ENCODE assay signal across 8 cellular contexts in genomic region chr12:20212658-20213387, GRCh38.
DNase-seq lines count a peak whose midpoint lies in the region; ATAC-seq, FAIRE-seq and TF ChIP-seq lines count a peak whose summit lies in the region.

No MANE protein-coding gene starts in this region.

- FAIRE-seq in pancreas (lab: Jason Lieb, UNC), result peak; percentile 95

- H3K36me3 Mint-ChIP-seq in WTC11, result no peaks in the 10 kb centered on the region
- no peaks in the 10 kb centered on the region for H3K36me3 Mint-ChIP-seq in activated CD8-positive, alpha-beta T cell treated with anti-CD3 and anti-CD28 coated beads, Interleukin-2, amount 10 ng/mL, durations not matched to agents 7 days and 5 days (ENCODE audit: low read depth)

- H3K4me3 ChIP-seq in MG63 (no peak overlapping the region), pancreas (no peak overlapping the region)

- H3K27me3 ChIP-seq in MG63 (no peaks in the 10 kb centered on the region), pancreas (no peaks in the 10 kb centered on the region)

- H3K27ac Mint-ChIP-seq in WTC11, result peak overlapping the region; percentile 86
- H3K27ac Mint-ChIP-seq in activated CD8-positive, alpha-beta T cell treated with anti-CD3 and anti-CD28 coated beads, Interleukin-2, amount 10 ng/mL, durations not matched to agents 7 days and 5 days, result no peak overlapping the region

- ATAC-seq in WTC11, result peak; percentile 100
- peak; percentile 98 for ATAC-seq in Right ventricle myocardium inferior
- peak; percentile 69 to 96 (median 90) for ATAC-seq in pancreas
- ATAC-seq in activated CD8-positive, alpha-beta T cell treated with anti-CD3 and anti-CD28 coated beads, Interleukin-2, amount 10 ng/mL, durations not matched to agents 7 days and 5 days, result no peak

- H3K27ac ChIP-seq in pancreas, result peak overlapping the region in 2 of 4 donors; percentile 9 to 55

- WGBS in pancreas, 2 donors, result 36 to 43% methylated on average over 7 of the region's 7 CpGs

- CTCF ChIA-PET in WTC11 (lab: Charles Lee), result interaction anchor here (0.6 kb wide), 1 partner anchor 73 kb away, joined by 5 read pairs; no protein-coding TSS in a partner anchor
- CTCF ChIA-PET in activated CD8-positive, alpha-beta T cell treated with anti-CD3 and anti-CD28 coated beads, Interleukin-2, amount 10 ng/mL, durations not matched to agents 7 days and 5 days (lab: Charles Lee), result no interaction called here

- peaks cover 0 to 10% (median 0%) of the 10 kb centered on the region in 3 donors for H3K4me1 ChIP-seq in pancreas

- H3K9me3 Mint-ChIP-seq in WTC11, result peaks cover 7% of the 10 kb centered on the region
- H3K9me3 Mint-ChIP-seq in activated CD8-positive, alpha-beta T cell treated with anti-CD3 and anti-CD28 coated beads, Interleukin-2, amount 10 ng/mL, durations not matched to agents 7 days and 5 days (ENCODE audit: insufficient read depth), result no peaks in the 10 kb centered on the region

- H3K4me3 Mint-ChIP-seq in WTC11, result 0 out of 2 replicates have a peak overlapping the region, but pooled peaks have one; percentile 1
- no peak overlapping the region for H3K4me3 Mint-ChIP-seq in activated CD8-positive, alpha-beta T cell treated with anti-CD3 and anti-CD28 coated beads, Interleukin-2, amount 10 ng/mL, durations not matched to agents 7 days and 5 days

- POLR2A ChIA-PET in WTC11 (lab: Charles Lee), result no interaction called here
- POLR2A ChIA-PET in activated CD8-positive, alpha-beta T cell treated with anti-CD3 and anti-CD28 coated beads, Interleukin-2, amount 10 ng/mL, durations not matched to agents 7 days and 5 days (lab: Charles Lee), result no interaction called here

- H3K9me3 ChIP-seq in MG63 (no peaks in the 10 kb centered on the region), pancreas (no peaks in the 10 kb centered on the region)

- H3K4me1 Mint-ChIP-seq in WTC11, result peaks cover 18% of the 10 kb centered on the region
- no peaks in the 10 kb centered on the region for H3K4me1 Mint-ChIP-seq in activated CD8-positive, alpha-beta T cell treated with anti-CD3 and anti-CD28 coated beads, Interleukin-2, amount 10 ng/mL, durations not matched to agents 7 days and 5 days (ENCODE audit: low read depth)

- DNase-seq in AG09319 (ENCODE audit: extremely low read depth, low read depth) (peak; percentile 97), MG63 (peak; percentile 96), WTC11 (ENCODE audit: low spot score) (peak; percentile 56), Right ventricle myocardium inferior (ENCODE audit: missing footprints) (peak; percentile 85), pancreas (peak in 4 of 6 donors; percentile 31 to 67 (median 47))
- no peak for DNase-seq in stimulated activated CD4-positive, alpha-beta T cell treated with anti-CD3 and anti-CD28 coated beads, Interleukin-4, amount 100 ng/mL, for 4 hours
- DNase-seq in activated naive CD4-positive, alpha-beta T cell (lab: John Stamatoyannopoulos, UW), result no peak
- DNase-seq in activated CD8-positive, alpha-beta T cell treated with anti-CD3 and anti-CD28 coated beads, Interleukin-2, amount 10 ng/mL, durations not matched to agents 7 days and 5 days, result no peak

- H3K27me3 Mint-ChIP-seq in WTC11 (ENCODE audit: low read depth), result no peaks in the 10 kb centered on the region
- H3K27me3 Mint-ChIP-seq in activated CD8-positive, alpha-beta T cell treated with anti-CD3 and anti-CD28 coated beads, Interleukin-2, amount 10 ng/mL, durations not matched to agents 7 days and 5 days (ENCODE audit: low read depth), result no peaks in the 10 kb centered on the region

- intact Hi-C loops in Right ventricle myocardium inferior (cut with DNase I) (loop anchor here (2.0 to 10.0 kb wide), 6 partner anchors 59 to 471 kb away; no protein-coding TSS in a partner anchor), pancreas (cut with DNase I) (no loop called here)

- H3K36me3 ChIP-seq in MG63 (no peaks in the 10 kb centered on the region), pancreas (no peaks in the 10 kb centered on the region)

- TF ChIP-seq CTCF in AG09319 (IDR thresholded peaks at IDR 0.05; ENCODE audit: low read depth, low read length), result no peak
- no peak for TF ChIP-seq CTCF in WTC11 (IDR thresholded peaks at IDR 0.05)
- no peak for TF ChIP-seq CTCF in pancreas (IDR thresholded peaks at IDR 0.05)

TF ChIP-seq in WTC11, 78 proteins besides CTCF, POLR2A, EP300 and RAD21:
- TF ChIP-seq ETV6 (CRISPR knock-in tag; IDR thresholded peaks at IDR 0.05) (no peak), TEAD1 (CRISPR knock-in tag; IDR thresholded peaks at IDR 0.05) (0 out of 2 replicates have a peak, but pooled peaks have one; percentile 40)

Comparison
In these comparisons a context has a peak if more than half of its experiments do, and no peak if none do; other contexts are left out.
1. DNase-seq: peak in AG09319 (single experiment), MG63 (single experiment), WTC11 (single experiment), Right ventricle myocardium inferior (single experiment) and pancreas (4 of 6); none in stimulated activated CD4-positive, alpha-beta T cell treated with anti-CD3 and anti-CD28 coated beads, Interleukin-4, amount 100 ng/mL, for 4 hours (0 of 2), activated naive CD4-positive, alpha-beta T cell (0 of 4) and activated CD8-positive, alpha-beta T cell treated with anti-CD3 and anti-CD28 coated beads, Interleukin-2, amount 10 ng/mL, durations not matched to agents 7 days and 5 days (single experiment).